ENCODE assay signal across 7 cellular contexts in genomic region chr10:132961864-132962622, GRCh38. TPM values are rescaled to one million over a fixed set of nuclear protein-coding genes. Genes with fewer than 3 reads are reported as not detected.
DNase-seq lines count a peak whose midpoint lies in the region; ATAC-seq, FAIRE-seq and TF ChIP-seq lines count a peak whose summit lies in the region.

No MANE protein-coding gene starts in this region.

- H3K9ac ChIP-seq in K562 (ENCODE audit: insufficient read depth in 1 of 2, low read depth in 2 of 2, low read length in 2 of 2) (no peak overlapping the region), iPS-15b (ENCODE audit: low read depth, low read length) (no peak overlapping the region)

- no peak for TF ChIP-seq CTCF in K562 (IDR thresholded peaks at IDR 0.05 in 2 of 3, conservative IDR thresholded peaks at IDR 0.05 in 1 of 3; ENCODE audit: insufficient read depth in 2 of 3, low read depth in 1 of 3, low read length in 3 of 3)
- TF ChIP-seq CTCF in gastrocnemius medialis (IDR thresholded peaks at IDR 0.05 in 4 of 5, conservative IDR thresholded peaks at IDR 0.05 in 1 of 5) = no peak

- no peak overlapping the region for H3K27ac ChIP-seq in K562 (ENCODE audit: extremely low read depth, low read depth, low read length)
- no peak overlapping the region for H3K27ac ChIP-seq in gastrocnemius medialis

- TF ChIP-seq RAD21 in K562 (CRISPR knock-in tag; conservative IDR thresholded peaks at IDR 0.05 in 1 of 2, IDR thresholded peaks at IDR 0.05 in 1 of 2) = no peak

- no peaks in the 10 kb centered on the region for H3K79me2 ChIP-seq in K562 (ENCODE audit: control insufficient read depth, insufficient read depth, low read length)

- no peaks in the 10 kb centered on the region for H3K9me1 ChIP-seq in K562 (ENCODE audit: control insufficient read depth, insufficient read depth, low read length)

- no peak for TF ChIP-seq POLR2A in K562 (conservative IDR thresholded peaks at IDR 0.05)
- no peak for TF ChIP-seq POLR2A in gastrocnemius medialis (IDR thresholded peaks at IDR 0.05)

- FAIRE-seq in K562 (lab: Jason Lieb, UNC) = no peak

- no peak overlapping the region for H2AFZ ChIP-seq in K562 (ENCODE audit: low read depth, low read length)

- CTCF ChIA-PET in K562 (lab: Yijun Ruan, JAX; ENCODE audit: low intra/inter-chr PET ratio) = no interaction called here

- H3K4me1 ChIP-seq in K562 (replicated peaks in 1 of 2; ENCODE audit: control insufficient read depth in 2 of 2, insufficient read depth in 2 of 2, low read length in 2 of 2) = peaks cover 0 to 8% of the 10 kb centered on the region in 2 experiments; a peak in 2 of 5 replicates
- H3K4me1 ChIP-seq in iPS-15b (ENCODE audit: control insufficient read depth, insufficient read depth, low read length) = peaks cover 3% of the 10 kb centered on the region
- peaks cover 0 to 4% of the 10 kb centered on the region in 2 donors for H3K4me1 ChIP-seq in gastrocnemius medialis

- no peak for TF ChIP-seq EP300 in K562 (IDR thresholded peaks at IDR 0.05; ENCODE audit: low read length)

- H3K9me3 ChIP-seq in K562 (replicated peaks; ENCODE audit: control insufficient read depth, insufficient read depth, low read depth, low read length) = no peaks in the 10 kb centered on the region
- H3K9me3 ChIP-seq in iPS-15b (ENCODE audit: control insufficient read depth, insufficient read depth, low read length) = no peaks in the 10 kb centered on the region
- no peaks in the 10 kb centered on the region for H3K9me3 ChIP-seq in gastrocnemius medialis

- no TSS peak for BruUV-seq in K562 (replicated peaks; lab: Mats Ljungman, UMichigan)

- H3K27me3 ChIP-seq in K562 (ENCODE audit: control insufficient read depth in 2 of 2, insufficient read depth in 2 of 2, low read length in 2 of 2) = peaks cover 0 to 64% of the 10 kb centered on the region in 2 experiments; a peak in 3 of 5 replicates
- peaks cover 6% of the 10 kb centered on the region for H3K27me3 ChIP-seq in iPS-15b (ENCODE audit: control insufficient read depth, insufficient read depth, low read length)
- peaks cover 8 to 36% (median 21%) of the 10 kb centered on the region in 3 donors for H3K27me3 ChIP-seq in gastrocnemius medialis

- in situ Hi-C loops in K562 (cut with MboI) = no loop called here
- in situ Hi-C loops in gastrocnemius medialis (cut with MboI; ENCODE audit: low sequenced_read_pairs in 4 of 4) = no loop called here

- no peak overlapping the region for H3K4me3 ChIP-seq in K562
- peak overlapping the region; percentile 28 for H3K4me3 ChIP-seq in iPS-15b (ENCODE audit: low read depth, low read length)
- H3K4me3 ChIP-seq in gastrocnemius medialis = peak overlapping the region; percentile 37 to 66 (median 54)

- no peak overlapping the region for H3K4me2 ChIP-seq in K562 (ENCODE audit: insufficient read depth, low read length)

- no peaks in the 10 kb centered on the region for H3K36me3 ChIP-seq in K562 (ENCODE audit: control insufficient read depth, insufficient read depth, low read length)
- H3K36me3 ChIP-seq in iPS-15b (ENCODE audit: control insufficient read depth, insufficient read depth, low read length) = no peaks in the 10 kb centered on the region
- no peaks in the 10 kb centered on the region for H3K36me3 ChIP-seq in gastrocnemius medialis

- DNase-seq in T-helper 1 cell = peak in 3 of 5 donors; percentile 40 to 67 (median 44)
- peak in 2 of 4 experiments; percentile 6 to 14 for DNase-seq in K562 (ENCODE audit: extremely low read depth in 1 of 4, low spot score in 3 of 4)
- no peak for DNase-seq in gastrocnemius medialis
- DNase-seq in D341Med (ENCODE audit: low spot score) = no peak

- peak; percentile 70 for ATAC-seq in GM18868 (IDR thresholded peaks at IDR 0.05; ENCODE audit: unreplicated experiment)
- peak; percentile 53 for ATAC-seq in HG03045 (IDR thresholded peaks at IDR 0.05; ENCODE audit: unreplicated experiment)
- peak; percentile 49; the same call in 1 of the 3 replicates for ATAC-seq in K562
- no peak for ATAC-seq in gastrocnemius medialis

- no peaks in the 10 kb centered on the region for H4K20me1 ChIP-seq in K562 (replicated peaks; ENCODE audit: control insufficient read depth, insufficient read depth, low read length)

- POLR2A ChIA-PET in K562 (lab: Yijun Ruan, JAX) = interaction anchor here (0.5 kb wide), 1 partner anchor 16 kb away, joined by 3 read pairs; no protein-coding TSS in a partner anchor

- intact Hi-C loops in K562 (cut with micrococcal nuclease) (no loop called here), gastrocnemius medialis (cut with DNase I; ENCODE audit: low total_unique reads) (no loop called here)

- WGBS in K562 (ENCODE audit: insufficient coverage, low coverage, missing lambda C conversion rate) = 9% methylated on average over 37 of the region's 37 CpGs

TF ChIP-seq in K562, 482 proteins besides CTCF, POLR2A, EP300 and RAD21:
- TF ChIP-seq RFX1 (IDR thresholded peaks at IDR 0.05) (peak; percentile 90), THRA (IDR thresholded peaks at IDR 0.05) (no peak), PBX2 (CRISPR knock-in tag; IDR thresholded peaks at IDR 0.05; ENCODE audit: low read depth) (no peak), PBX2 (tag; conservative IDR thresholded peaks at IDR 0.05; ENCODE audit: low read depth) (peak; percentile 61), ZNF511 (CRISPR knock-in tag; IDR thresholded peaks at IDR 0.05) (no peak), PKNOX1 (IDR thresholded peaks at IDR 0.05) (peak; percentile 87), ZNF717 (CRISPR knock-in tag; IDR thresholded peaks at IDR 0.05) (no peak)

RNA-seq across cellular contexts. Expression of gene CFAP46, which starts 19.7 kb away (rescaled TPM):
- not detected in 2 replicates for total RNA-seq in K562 (2011; cell fraction: chromatin; rRNA removed; ENCODE audit: low replicate concordance)
- total RNA-seq in K562 (2011; cell fraction: nucleolus; rRNA removed) = not detected in 2 replicates
- not detected in 2 replicates for total RNA-seq in K562 (2011; cell fraction: nucleoplasm; rRNA removed)
- total RNA-seq in K562 (2014; rRNA removed) = not detected in 2 replicates
- total RNA-seq in K562 (2014; rRNA removed; fragmentation: Illumina TruSeq; extraction: Trizol) = not detected in 2 replicates
- total RNA-seq in K562 (2015; rRNA removed; fragmentation: Illumina TruSeq; extraction: Trizol) = not detected in 2 replicates
- not detected in 2 replicates for total RNA-seq in K562 (2021)
- polyA plus RNA-seq in K562 (2011; rRNA removed) = not detected in 2 replicates
- not detected in 2 replicates for polyA plus RNA-seq in K562 (2011; cell fraction: cytosol; rRNA removed)
- polyA plus RNA-seq in K562 (2011; cell fraction: nucleus; rRNA removed) = not detected in 2 replicates
- polyA plus RNA-seq in K562 (2012) = not detected in 2 replicates
- polyA plus RNA-seq in K562 (2014; fragmentation: Illumina TruSeq; extraction: Trizol) = not detected in 2 replicates
- polyA plus RNA-seq in K562 (2014; fragmentation: Nextera tagmentation; extraction: Ambion mirVana) = not detected
- polyA plus RNA-seq in K562 (2014; rRNA removed) = not detected in 2 replicates
- not detected in 2 replicates for polyA minus RNA-seq in K562 (2011; rRNA and poly(A)+ RNA removed)
- not detected in 2 replicates for polyA minus RNA-seq in K562 (2011; cell fraction: cytosol; rRNA and poly(A)+ RNA removed)
- polyA minus RNA-seq in K562 (2011; cell fraction: nucleus; rRNA and poly(A)+ RNA removed) = not detected in 2 replicates
- total RNA-seq in gastrocnemius medialis = 10 to 100 TPM in 3 of 4 donors, 1 to 10 TPM in 1; 4.2 to 27.9 (median 11.9) TPM

Comparison
In these comparisons a context has a peak if more than half of its experiments do, and no peak if none do; other contexts are left out.
1. ATAC-seq: peak in GM18868 (single experiment), HG03045 (single experiment) and K562 (single experiment); none in gastrocnemius medialis (0 of 2).
2. DNase-seq: peak in T-helper 1 cell (3 of 5); none in gastrocnemius medialis (0 of 2) and D341Med (single experiment).
3. RNA of gene CFAP46, which starts 19.7 kb away (total RNA-seq): 4.2 to 27.9 TPM in gastrocnemius medialis; not detected in K562; every median in the first group is over 4 times any median in the second.